Comparison of ENCODE assay signal across 1 cellular context in genomic region chr9:23775549-23775948, GRCh38.
TF ChIP-seq lines count a peak whose summit lies in the region.

No MANE protein-coding gene starts in this region.

TF ChIP-seq in WTC11, 78 proteins besides CTCF, POLR2A, EP300 and RAD21 (continued from another document):
- no peak for TF ChIP-seq PRDM15 (CRISPR knock-in tag; IDR thresholded peaks at IDR 0.05)
- TF ChIP-seq ESRRA (CRISPR knock-in tag; IDR thresholded peaks at IDR 0.05; ENCODE audit: borderline replicate concordance): no peak
- TF ChIP-seq STAT6 (CRISPR knock-in tag; conservative IDR thresholded peaks at IDR 0.05; ENCODE audit: low read depth): no peak
- TF ChIP-seq NFYB (CRISPR knock-in tag; conservative IDR thresholded peaks at IDR 0.05; ENCODE audit: low read depth): no peak
- no peak for TF ChIP-seq SMAD4 (CRISPR knock-in tag; IDR thresholded peaks at IDR 0.05)
- TF ChIP-seq TP53 (CRISPR knock-in tag; IDR thresholded peaks at IDR 0.05): no peak
- no peak for TF ChIP-seq PRRX2 (CRISPR knock-in tag; IDR thresholded peaks at IDR 0.05)
- no peak for TF ChIP-seq PREB (CRISPR knock-in tag; IDR thresholded peaks at IDR 0.05; ENCODE audit: borderline replicate concordance)
- TF ChIP-seq E2F4 (CRISPR knock-in tag; IDR thresholded peaks at IDR 0.05; ENCODE audit: borderline replicate concordance, low read depth): no peak
